ENCODE assay signal across 1 cellular context in genomic region chr9:72364679-72365524, GRCh38.
A peak's percentile ranks its signal among the peaks of the same experiment; 100 is the strongest.
TF ChIP-seq lines count a peak whose summit lies in the region.

A gene with protein sequence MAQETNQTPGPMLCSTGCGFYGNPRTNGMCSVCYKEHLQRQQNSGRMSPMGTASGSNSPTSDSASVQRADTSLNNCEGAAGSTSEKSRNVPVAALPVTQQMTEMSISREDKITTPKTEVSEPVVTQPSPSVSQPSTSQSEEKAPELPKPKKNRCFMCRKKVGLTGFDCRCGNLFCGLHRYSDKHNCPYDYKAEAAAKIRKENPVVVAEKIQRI (minus strand): TSS chr9:72365208. CDS start chr9:72360778, 4,430 bp downstream.

TF ChIP-seq in HepG2, 621 proteins besides CTCF, POLR2A, EP300 and RAD21 (continued from another document and continues in another):
- TF ChIP-seq HOMEZ (CRISPR knock-in tag; IDR thresholded peaks at IDR 0.05; ENCODE audit: low read depth) = no peak
- TF ChIP-seq, protein P1, sequence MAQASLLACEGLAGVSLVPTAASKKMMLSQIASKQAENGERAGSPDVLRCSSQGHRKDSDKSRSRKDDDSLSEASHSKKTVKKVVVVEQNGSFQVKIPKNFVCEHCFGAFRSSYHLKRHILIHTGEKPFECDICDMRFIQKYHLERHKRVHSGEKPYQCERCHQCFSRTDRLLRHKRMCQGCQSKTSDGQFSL (CRISPR knock-in tag; IDR thresholded peaks at IDR 0.05) = no peak
- peak; percentile 67; the same call in 1 of the 2 replicates for TF ChIP-seq NR0B2 (CRISPR knock-in tag; IDR thresholded peaks at IDR 0.05)
- peak; percentile 26 for TF ChIP-seq TEAD3 (CRISPR knock-in tag; optimal IDR thresholded peaks at IDR 0.05; ENCODE audit: borderline replicate concordance)
- peak; percentile 96 for TF ChIP-seq ZNF709 (CRISPR knock-in tag; IDR thresholded peaks at IDR 0.05)
- TF ChIP-seq ZBTB7B (CRISPR knock-in tag; IDR thresholded peaks at IDR 0.05) = no peak
- TF ChIP-seq ZNF670 (CRISPR knock-in tag; IDR thresholded peaks at IDR 0.05; ENCODE audit: borderline replicate concordance) = no peak
- no peak for TF ChIP-seq ZNF781 (CRISPR knock-in tag; IDR thresholded peaks at IDR 0.05; ENCODE audit: borderline replicate concordance, not compliant biosample characterization)
- TF ChIP-seq SRSF1 (optimal IDR thresholded peaks at IDR 0.05; ENCODE audit: low read depth, low read length) = peak; percentile 97
- peak; percentile 58 for TF ChIP-seq GFI1 (CRISPR knock-in tag; IDR thresholded peaks at IDR 0.05; ENCODE audit: borderline replicate concordance)
- 0 out of 2 replicates have a peak, but pooled peaks have one; percentile 85 for TF ChIP-seq AFF4 (CRISPR knock-in tag; IDR thresholded peaks at IDR 0.05)
- TF ChIP-seq POLR2AphosphoS5 (IDR thresholded peaks at IDR 0.05; ENCODE audit: low read depth, low read length) = peak; percentile 97
- no peak for TF ChIP-seq ATF1 (CRISPR knock-in tag; IDR thresholded peaks at IDR 0.05)
- peak; percentile 55; the same call in 1 of the 2 replicates for TF ChIP-seq SIN3A (IDR thresholded peaks at IDR 0.05; ENCODE audit: borderline replicate concordance, low read depth, low read length)
- TF ChIP-seq ZNF432 (CRISPR knock-in tag; IDR thresholded peaks at IDR 0.05; ENCODE audit: borderline replicate concordance) = no peak
- peak; percentile 21; the same call in 1 of the 2 replicates for TF ChIP-seq CREBL2 (CRISPR knock-in tag; IDR thresholded peaks at IDR 0.05; ENCODE audit: borderline replicate concordance)
- TF ChIP-seq, protein P2, sequence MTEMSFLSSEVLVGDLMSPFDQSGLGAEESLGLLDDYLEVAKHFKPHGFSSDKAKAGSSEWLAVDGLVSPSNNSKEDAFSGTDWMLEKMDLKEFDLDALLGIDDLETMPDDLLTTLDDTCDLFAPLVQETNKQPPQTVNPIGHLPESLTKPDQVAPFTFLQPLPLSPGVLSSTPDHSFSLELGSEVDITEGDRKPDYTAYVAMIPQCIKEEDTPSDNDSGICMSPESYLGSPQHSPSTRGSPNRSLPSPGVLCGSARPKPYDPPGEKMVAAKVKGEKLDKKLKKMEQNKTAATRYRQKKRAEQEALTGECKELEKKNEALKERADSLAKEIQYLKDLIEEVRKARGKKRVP (CRISPR knock-in tag; IDR thresholded peaks at IDR 0.05) = peak in 1 of 2 experiments; percentile 40; a peak in 1 of 4 replicates
- TF ChIP-seq CBX2 (IDR thresholded peaks at IDR 0.05; ENCODE audit: low read depth, low read length) = no peak
- no peak for TF ChIP-seq CBX2 (CRISPR knock-in tag; IDR thresholded peaks at IDR 0.05; ENCODE audit: low read depth)
- TF ChIP-seq ZKSCAN8 (CRISPR knock-in tag; IDR thresholded peaks at IDR 0.05; ENCODE audit: borderline replicate concordance) = no peak; the same call in 1 of the 2 replicates
- TF ChIP-seq ZBTB21 (CRISPR knock-in tag; IDR thresholded peaks at IDR 0.05) = 0 out of 2 replicates have a peak, but pooled peaks have one; percentile 12
- TF ChIP-seq, protein P3, sequence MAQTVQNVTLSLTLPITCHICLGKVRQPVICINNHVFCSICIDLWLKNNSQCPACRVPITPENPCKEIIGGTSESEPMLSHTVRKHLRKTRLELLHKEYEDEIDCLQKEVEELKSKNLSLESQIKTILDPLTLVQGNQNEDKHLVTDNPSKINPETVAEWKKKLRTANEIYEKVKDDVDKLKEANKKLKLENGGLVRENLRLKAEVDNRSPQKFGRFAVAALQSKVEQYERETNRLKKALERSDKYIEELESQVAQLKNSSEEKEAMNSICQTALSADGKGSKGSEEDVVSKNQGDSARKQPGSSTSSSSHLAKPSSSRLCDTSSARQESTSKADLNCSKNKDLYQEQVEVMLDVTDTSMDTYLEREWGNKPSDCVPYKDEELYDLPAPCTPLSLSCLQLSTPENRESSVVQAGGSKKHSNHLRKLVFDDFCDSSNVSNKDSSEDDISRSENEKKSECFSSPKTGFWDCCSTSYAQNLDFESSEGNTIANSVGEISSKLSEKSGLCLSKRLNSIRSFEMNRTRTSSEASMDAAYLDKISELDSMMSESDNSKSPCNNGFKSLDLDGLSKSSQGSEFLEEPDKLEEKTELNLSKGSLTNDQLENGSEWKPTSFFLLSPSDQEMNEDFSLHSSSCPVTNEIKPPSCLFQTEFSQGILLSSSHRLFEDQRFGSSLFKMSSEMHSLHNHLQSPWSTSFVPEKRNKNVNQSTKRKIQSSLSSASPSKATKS (CRISPR knock-in tag; IDR thresholded peaks at IDR 0.05) = 0 out of 2 replicates have a peak, but pooled peaks have one; percentile 41
- peak; percentile 75; the same call in 1 of the 2 replicates for TF ChIP-seq NPAS2 (CRISPR knock-in tag; IDR thresholded peaks at IDR 0.05; ENCODE audit: borderline replicate concordance)
- no peak; the same call in none of the 2 replicates for TF ChIP-seq KDM2A (CRISPR knock-in tag; IDR thresholded peaks at IDR 0.05; ENCODE audit: borderline replicate concordance, low read depth)
- TF ChIP-seq CCAR2 (optimal IDR thresholded peaks at IDR 0.05; ENCODE audit: low read depth, low read length) = no peak
- TF ChIP-seq EZH2 (conservative IDR thresholded peaks at IDR 0.05; ENCODE audit: low read depth, low read length) = no peak
- TF ChIP-seq ZNF253 (CRISPR knock-in tag; IDR thresholded peaks at IDR 0.05; ENCODE audit: borderline replicate concordance) = no peak
- no peak for TF ChIP-seq NONO (IDR thresholded peaks at IDR 0.05)
- TF ChIP-seq NONO (CRISPR knock-in tag; conservative IDR thresholded peaks at IDR 0.05) = peak; percentile 92
- no peak for TF ChIP-seq SAFB2 (CRISPR knock-in tag; IDR thresholded peaks at IDR 0.05; ENCODE audit: borderline replicate concordance, low read depth)
- peak; percentile 77; the same call in 1 of the 2 replicates for TF ChIP-seq ZBTB25 (CRISPR knock-in tag; IDR thresholded peaks at IDR 0.05)
- TF ChIP-seq ZSCAN31 (CRISPR knock-in tag; IDR thresholded peaks at IDR 0.05; ENCODE audit: low read depth) = peak; percentile 96
- no peak for TF ChIP-seq JUND (CRISPR knock-in tag; IDR thresholded peaks at IDR 0.05)
- peak; percentile 61; the same call in 1 of the 2 replicates for TF ChIP-seq ZNF724P (CRISPR knock-in tag; IDR thresholded peaks at IDR 0.05; ENCODE audit: borderline replicate concordance)
- TF ChIP-seq GLI4 (CRISPR knock-in tag; IDR thresholded peaks at IDR 0.05; ENCODE audit: borderline replicate concordance) = peak; percentile 93; the same call in 1 of the 2 replicates
- TF ChIP-seq ATF2 (CRISPR knock-in tag; IDR thresholded peaks at IDR 0.05) = peak; percentile 67; the same call in 1 of the 2 replicates
- TF ChIP-seq NFE2L1 (CRISPR knock-in tag; IDR thresholded peaks at IDR 0.05; ENCODE audit: borderline replicate concordance) = no peak
- peak; percentile 38; the same call in 1 of the 2 replicates for TF ChIP-seq FOXK1 (CRISPR knock-in tag; IDR thresholded peaks at IDR 0.05; ENCODE audit: borderline replicate concordance, low read depth)
- peak; percentile 60; the same call in 1 of the 2 replicates for TF ChIP-seq ZNF790 (CRISPR knock-in tag; IDR thresholded peaks at IDR 0.05; ENCODE audit: borderline replicate concordance)
- no peak for TF ChIP-seq ZNF350 (CRISPR knock-in tag; IDR thresholded peaks at IDR 0.05; ENCODE audit: borderline replicate concordance, low read depth)
- peak; percentile 60 for TF ChIP-seq TAF15 (IDR thresholded peaks at IDR 0.05; ENCODE audit: low read depth, low read length, poor library complexity, severe bottlenecking)
- peak; percentile 72 for TF ChIP-seq ZNF430 (CRISPR knock-in tag; IDR thresholded peaks at IDR 0.05)
- TF ChIP-seq, protein P4, sequence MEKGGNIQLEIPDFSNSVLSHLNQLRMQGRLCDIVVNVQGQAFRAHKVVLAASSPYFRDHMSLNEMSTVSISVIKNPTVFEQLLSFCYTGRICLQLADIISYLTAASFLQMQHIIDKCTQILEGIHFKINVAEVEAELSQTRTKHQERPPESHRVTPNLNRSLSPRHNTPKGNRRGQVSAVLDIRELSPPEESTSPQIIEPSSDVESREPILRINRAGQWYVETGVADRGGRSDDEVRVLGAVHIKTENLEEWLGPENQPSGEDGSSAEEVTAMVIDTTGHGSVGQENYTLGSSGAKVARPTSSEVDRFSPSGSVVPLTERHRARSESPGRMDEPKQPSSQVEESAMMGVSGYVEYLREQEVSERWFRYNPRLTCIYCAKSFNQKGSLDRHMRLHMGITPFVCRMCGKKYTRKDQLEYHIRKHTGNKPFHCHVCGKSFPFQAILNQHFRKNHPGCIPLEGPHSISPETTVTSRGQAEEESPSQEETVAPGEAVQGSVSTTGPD (CRISPR knock-in tag; IDR thresholded peaks at IDR 0.05) = no peak
- no peak for TF ChIP-seq PBX2 (CRISPR knock-in tag; IDR thresholded peaks at IDR 0.05)
- peak; percentile 35; the same call in 1 of the 2 replicates for TF ChIP-seq HDAC2 (CRISPR knock-in tag; IDR thresholded peaks at IDR 0.05)
- TF ChIP-seq TOPORS (CRISPR knock-in tag; IDR thresholded peaks at IDR 0.05) = no peak; the same call in 1 of the 2 replicates
- TF ChIP-seq MYNN (CRISPR knock-in tag; IDR thresholded peaks at IDR 0.05; ENCODE audit: low read depth) = no peak
